Comparison of ENCODE assay signal across 1 cellular context in genomic region chr2:80971-81736, GRCh38.
TF ChIP-seq lines count a peak whose summit lies in the region.

No MANE protein-coding gene starts in this region.

TF ChIP-seq in GM23338, 12 proteins besides CTCF, POLR2A, EP300 and RAD21 (continued from another document):
- no peak for TF ChIP-seq ZNF462 (CRISPR knock-in tag; IDR thresholded peaks at IDR 0.05)
- TF ChIP-seq NANOG (IDR thresholded peaks at IDR 0.05; ENCODE audit: borderline replicate concordance), result no peak
- no peak for TF ChIP-seq POLR2AphosphoS5 (IDR thresholded peaks at IDR 0.05; ENCODE audit: low read depth)
- no peak for TF ChIP-seq CREB1 (CRISPR knock-in tag; IDR thresholded peaks at IDR 0.05; ENCODE audit: low read depth)
- no peak for TF ChIP-seq REST (IDR thresholded peaks at IDR 0.05; ENCODE audit: unreplicated experiment)
- TF ChIP-seq ETS1 (IDR thresholded peaks at IDR 0.05), result no peak
- TF ChIP-seq JUNB (IDR thresholded peaks at IDR 0.05; ENCODE audit: unreplicated experiment), result no peak
